In genomic region chr11:29676993-29677392, GRCh38 we compare ENCODE assay signal across 20 cellular contexts.
A peak's percentile ranks its signal among the peaks of the same experiment; 100 is the strongest.
DNase-seq lines count a peak whose midpoint lies in the region; ATAC-seq lines count a peak whose summit lies in the region.
"Had no signal": no experiment of that assay in that cellular context is flagged by ENCODE, and none has a peak within 500 bp of the region (broad histone marks: within the 10 kb centered on the region; RNA-seq: fewer than 3 reads in every experiment).

No MANE protein-coding gene starts in this region.

- no peaks in the 10 kb centered on the region for H3K36me3 ChIP-seq in GM23248 (ENCODE audit: low read depth)
- H3K36me3 ChIP-seq: BLaER1, MG63, SJSA1 had no signal

- no peaks in the 10 kb centered on the region for H3K79me2 ChIP-seq in GM23248 (ENCODE audit: insufficient read depth)

- no peaks in the 10 kb centered on the region for H3K27me3 Mint-ChIP-seq in activated CD8-positive, alpha-beta T cell treated with anti-CD3 and anti-CD28 coated beads, Interleukin-2, amount 10 ng/mL, durations not matched to agents 7 days and 5 days (ENCODE audit: low read depth)

- H3K9me3 ChIP-seq in GM23248 (ENCODE audit: low read depth) = no peaks in the 10 kb centered on the region
- H3K9me3 ChIP-seq: BLaER1, MG63, SJSA1 had no signal

- H3K4me1 ChIP-seq in GM23248 (ENCODE audit: insufficient read depth) = no peaks in the 10 kb centered on the region
- H3K4me1 ChIP-seq: BLaER1, SJSA1 had no signal

- DNase-seq in GM23248 (peak; percentile 20), amniotic epithelial cell (ENCODE audit: low read depth) (peak; percentile 8), inferior parietal cortex (ENCODE audit: extremely low spot score) (peak; percentile 54), iPS-NIHi11 (ENCODE audit: low spot score) (no peak), SHP77 treated with DMSO at 0.1 percent for 48 hours (lab: John Stamatoyannopoulos, UW) (no peak)
- DNase-seq in activated CD8-positive, alpha-beta T cell treated with anti-CD3 and anti-CD28 coated beads, Interleukin-2, amount 10 ng/mL, durations not matched to agents 7 days and 5 days = no peak
- DNase-seq: CD4-positive, CD25-positive, alpha-beta regulatory T cell; KBM-7; MG63; NCI-H1105 treated with DMSO at 0.1 percent for 48 hours; NCI-H146; NCI-H1930; NCI-H446 treated with DMSO at 0.1 percent for 48 hours; NCI-H526; PC-9 had no signal

- H3F3A ChIP-seq in GM23248 (ENCODE audit: insufficient read depth) = no peaks in the 10 kb centered on the region

- no peak overlapping the region for H3K9ac ChIP-seq in GM23248
- H3K9ac ChIP-seq: BLaER1 had no signal

- no peak overlapping the region for H2AFZ ChIP-seq in GM23248
- H2AFZ ChIP-seq: PC-9 had no signal

- CTCF ChIA-PET in activated CD8-positive, alpha-beta T cell treated with anti-CD3 and anti-CD28 coated beads, Interleukin-2, amount 10 ng/mL, durations not matched to agents 7 days and 5 days (lab: Charles Lee) = no interaction called here

- ATAC-seq in activated CD8-positive, alpha-beta T cell treated with anti-CD3 and anti-CD28 coated beads, Interleukin-2, amount 10 ng/mL, durations not matched to agents 7 days and 5 days = no peak
- no peak for ATAC-seq in GM21737 (IDR thresholded peaks at IDR 0.05; ENCODE audit: unreplicated experiment)
- ATAC-seq: GM12878, Right ventricle myocardium inferior had no signal

- H3K27me3 ChIP-seq in GM23248 (replicated peaks; ENCODE audit: insufficient read depth) = no peaks in the 10 kb centered on the region
- H3K27me3 ChIP-seq: BLaER1, MG63, SJSA1 had no signal

- no peak overlapping the region for H3K27ac ChIP-seq in GM23248
- H3K27ac ChIP-seq: BLaER1, PC-9, SJSA1 had no signal

- no peaks in the 10 kb centered on the region for H4K20me1 ChIP-seq in GM23248 (ENCODE audit: insufficient read depth)
- H4K20me1 ChIP-seq: BLaER1 had no signal

- no peak overlapping the region for H3K27ac Mint-ChIP-seq in activated CD8-positive, alpha-beta T cell treated with anti-CD3 and anti-CD28 coated beads, Interleukin-2, amount 10 ng/mL, durations not matched to agents 7 days and 5 days
- H3K27ac Mint-ChIP-seq: CD4-positive, CD25-positive, alpha-beta regulatory T cell had no signal

- no peak overlapping the region for H3K4me3 ChIP-seq in GM23248
- H3K4me3 ChIP-seq: BLaER1, GM12878, MG63, PC-9, SJSA1 had no signal

- POLR2A ChIA-PET in activated CD8-positive, alpha-beta T cell treated with anti-CD3 and anti-CD28 coated beads, Interleukin-2, amount 10 ng/mL, durations not matched to agents 7 days and 5 days (lab: Charles Lee) = no interaction called here

- no peaks in the 10 kb centered on the region for H3K9me2 ChIP-seq in GM23248 (ENCODE audit: insufficient read depth)

- H3K4me2 ChIP-seq in GM23248 (ENCODE audit: unreplicated experiment) = no peak overlapping the region
- H3K4me2 ChIP-seq: BLaER1, PC-9 had no signal

- H3K4me1 Mint-ChIP-seq in activated CD8-positive, alpha-beta T cell treated with anti-CD3 and anti-CD28 coated beads, Interleukin-2, amount 10 ng/mL, durations not matched to agents 7 days and 5 days (ENCODE audit: low read depth) = no peaks in the 10 kb centered on the region
- H3K4me1 Mint-ChIP-seq: CD4-positive, CD25-positive, alpha-beta regulatory T cell had no signal

- H3K4me3 Mint-ChIP-seq in activated CD8-positive, alpha-beta T cell treated with anti-CD3 and anti-CD28 coated beads, Interleukin-2, amount 10 ng/mL, durations not matched to agents 7 days and 5 days = no peak overlapping the region
- H3K4me3 Mint-ChIP-seq: CD4-positive, CD25-positive, alpha-beta regulatory T cell had no signal

- in situ Hi-C loops in GM23248 (cut with MboI) = no loop called here

- peaks cover 11% of the 10 kb centered on the region for H3K9me3 Mint-ChIP-seq in activated CD8-positive, alpha-beta T cell treated with anti-CD3 and anti-CD28 coated beads, Interleukin-2, amount 10 ng/mL, durations not matched to agents 7 days and 5 days (ENCODE audit: insufficient read depth)

- H3K36me3 Mint-ChIP-seq in activated CD8-positive, alpha-beta T cell treated with anti-CD3 and anti-CD28 coated beads, Interleukin-2, amount 10 ng/mL, durations not matched to agents 7 days and 5 days (ENCODE audit: low read depth) = no peaks in the 10 kb centered on the region
- H3K36me3 Mint-ChIP-seq: CD4-positive, CD25-positive, alpha-beta regulatory T cell had no signal

Comparison
In these comparisons a context has a peak if more than half of its experiments do, and no peak if none do; other contexts are left out.
1. DNase-seq: peak in GM23248 (single experiment), amniotic epithelial cell (single experiment) and inferior parietal cortex (single experiment); none in activated CD8-positive, alpha-beta T cell treated with anti-CD3 and anti-CD28 coated beads, Interleukin-2, amount 10 ng/mL, durations not matched to agents 7 days and 5 days (single experiment), iPS-NIHi11 (single experiment) and SHP77 treated with DMSO at 0.1 percent for 48 hours (single experiment).